ENCODE assay signal across 8 cellular contexts in the genomic region with DNA sequence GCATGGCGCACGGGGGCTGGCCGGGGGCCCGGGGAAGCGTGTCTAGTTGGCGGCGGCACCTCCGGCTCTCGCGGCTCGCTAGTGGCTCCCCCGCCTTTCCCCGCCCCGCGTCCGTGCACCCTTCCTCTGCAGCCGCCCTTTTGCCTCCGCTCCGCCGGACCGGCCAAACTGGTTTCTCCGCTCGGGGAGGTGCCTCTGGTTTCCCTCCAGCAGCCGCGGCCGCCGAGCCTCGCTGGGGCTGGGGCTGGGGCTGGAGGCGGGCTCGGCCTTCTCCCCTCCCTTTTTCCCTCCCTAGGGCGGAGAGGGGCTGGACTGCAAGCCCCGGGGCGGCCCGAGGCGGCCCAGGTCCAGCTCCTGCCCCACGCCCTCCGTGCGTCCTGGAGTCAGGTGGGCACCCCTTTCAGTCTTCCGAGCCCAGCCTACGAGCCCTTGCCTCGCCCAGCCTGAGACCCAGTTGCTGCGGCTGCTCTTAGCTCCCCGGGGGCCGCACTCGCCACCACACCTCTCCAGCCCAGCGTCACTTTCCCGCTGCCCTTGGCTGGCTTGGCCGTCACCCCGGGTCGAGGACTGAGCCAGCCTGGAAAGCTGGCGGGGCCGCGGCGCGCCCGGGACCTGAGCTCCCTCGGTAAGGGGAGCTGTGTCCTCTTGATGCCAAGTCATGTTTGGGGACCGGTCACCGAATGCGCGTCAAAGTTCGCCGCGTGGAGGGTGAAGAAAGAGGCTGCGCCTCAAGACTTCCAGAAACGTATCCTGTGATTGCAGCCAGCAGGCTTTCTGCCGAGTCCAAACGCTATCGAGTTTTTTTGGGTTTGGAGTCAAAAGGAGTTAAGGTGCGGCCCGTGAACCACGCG. TPM values are rescaled to one million over a fixed set of nuclear protein-coding genes. Genes with fewer than 3 reads are reported as not detected.
A peak's percentile ranks its signal among the peaks of the same experiment; 100 is the strongest.
DNase-seq lines count a peak whose midpoint lies in the region; ATAC-seq and TF ChIP-seq lines count a peak whose summit lies in the region.

A gene (minus strand): TSS at position 197 of the 851 bp plus-strand sequence. CDS start 71,508 bp downstream, outside the sequence.

- H3K27me3 Mint-ChIP-seq in CD4-positive, alpha-beta memory T cell, result peaks cover 40 to 44% of the 10 kb centered on the region in 2 donors

- POLR2A ChIA-PET in CD4-positive, alpha-beta memory T cell (lab: Charles Lee; ENCODE audit: partially characterized antibody), result no interaction called here

- no peaks in the 10 kb centered on the region for H3K9me3 ChIP-seq in CD4-positive, alpha-beta memory T cell (ENCODE audit: control insufficient read depth in 1 of 2, low read length in 2 of 2)
- H3K9me3 ChIP-seq in body of pancreas, result no peaks in the 10 kb centered on the region
- H3K9me3 ChIP-seq in sigmoid colon, result no peaks in the 10 kb centered on the region

- H3K4me1 Mint-ChIP-seq in CD4-positive, alpha-beta memory T cell, result peaks cover 0 to 20% (median 8%) of the 10 kb centered on the region in 4 donors

- H3K4me1 ChIP-seq in CD4-positive, alpha-beta memory T cell (ENCODE audit: insufficient read depth, low read length), result peaks cover 9% of the 10 kb centered on the region
- H3K4me1 ChIP-seq in body of pancreas (peaks cover 48% of the 10 kb centered on the region), sigmoid colon (peaks cover 0 to 49% (median 28%) of the 10 kb centered on the region in 4 donors)

- ATAC-seq in GM19467 (IDR thresholded peaks at IDR 0.05; ENCODE audit: unreplicated experiment), result peak; percentile 44
- ATAC-seq in body of pancreas, result peak; percentile 92
- no peak for ATAC-seq in HG03457 (IDR thresholded peaks at IDR 0.05; ENCODE audit: unreplicated experiment)

- DNase-seq in CD4-positive, alpha-beta memory T cell, result no peak
- DNase-seq in NCI-H1417 (lab: John Stamatoyannopoulos, UW) (peak in 2 of 3 experiments; percentile 98), body of pancreas (peak; percentile 98 to 99 (median 98)), sigmoid colon (peak; percentile 84)
- no peak for DNase-seq in activated effector memory CD4-positive, alpha-beta T cell treated with anti-CD3 and anti-CD28 coated beads, Interleukin-2, amount 50 U/mL, for 16 hours

- peaks cover 0 to 5% (median 0%) of the 10 kb centered on the region in 8 donors for H3K9me3 Mint-ChIP-seq in CD4-positive, alpha-beta memory T cell

- peaks cover 16% of the 10 kb centered on the region for H3K27me3 ChIP-seq in CD4-positive, alpha-beta memory T cell (ENCODE audit: insufficient read depth, low read length)
- H3K27me3 ChIP-seq in body of pancreas, result no peaks in the 10 kb centered on the region
- peaks cover 0 to 6% (median 0%) of the 10 kb centered on the region in 3 donors for H3K27me3 ChIP-seq in sigmoid colon

- TF ChIP-seq EP300 in sigmoid colon (IDR thresholded peaks at IDR 0.05), result no peak

- intact Hi-C loops in CD4-positive, alpha-beta memory T cell (cut with micrococcal nuclease), result no loop called here
- intact Hi-C loops in body of pancreas (cut with DNase I), result no loop called here
- intact Hi-C loops in sigmoid colon (cut with DNase I), result loop anchor here (5.0 kb wide), 2 partner anchors 66 to 171 kb away; no protein-coding TSS in a partner anchor

- peak; percentile 86 to 96 (median 94) for TF ChIP-seq POLR2A in body of pancreas (IDR thresholded peaks at IDR 0.05)
- peak; percentile 66 to 67 for TF ChIP-seq POLR2A in sigmoid colon (IDR thresholded peaks at IDR 0.05)

- no peaks in the 10 kb centered on the region for H3K36me3 ChIP-seq in CD4-positive, alpha-beta memory T cell (ENCODE audit: insufficient read depth, low read length)
- H3K36me3 ChIP-seq in body of pancreas (replicated peaks in 1 of 2; ENCODE audit: insufficient read depth in 1 of 2, low read depth in 2 of 2) (no peaks in the 10 kb centered on the region), sigmoid colon (no peaks in the 10 kb centered on the region)

- peak within 1 kb of the TSS in 1 of 7 donors; percentile 25 for H3K27ac Mint-ChIP-seq in CD4-positive, alpha-beta memory T cell

- H3K4me3 ChIP-seq in CD4-positive, alpha-beta memory T cell (ENCODE audit: low read length in 2 of 2), result no peak within 1 kb of the TSS
- H3K4me3 ChIP-seq in body of pancreas (peak within 1 kb of the TSS; percentile 47 to 92), iPS-11a (ENCODE audit: low read depth, low read length) (peak within 1 kb of the TSS; percentile 66), sigmoid colon (peak within 1 kb of the TSS; percentile 68 to 85 (median 75))

- CTCF ChIA-PET in CD4-positive, alpha-beta memory T cell (lab: Charles Lee; ENCODE audit: partially characterized antibody), result no interaction called here

- WGBS in body of pancreas, 2 donors, result 1% methylated on average over 11 to 69 of the region's 73 CpGs
- 1 to 3% methylated on average over 73 of the region's 73 CpGs for WGBS in sigmoid colon, 2 donors

- H3K27ac ChIP-seq in CD4-positive, alpha-beta memory T cell (ENCODE audit: low read depth, low read length), result no peak within 1 kb of the TSS
- peak within 1 kb of the TSS; percentile 94 to 99 (median 97) for H3K27ac ChIP-seq in body of pancreas
- peak within 1 kb of the TSS; percentile 71 to 92 (median 86) for H3K27ac ChIP-seq in sigmoid colon

- peak within 1 kb of the TSS in 6 of 8 donors; percentile 15 to 61 (median 41) for H3K4me3 Mint-ChIP-seq in CD4-positive, alpha-beta memory T cell

- TF ChIP-seq CTCF in body of pancreas (IDR thresholded peaks at IDR 0.05) (peak in 4 of 7 experiments; percentile 36 to 53 (median 40)), sigmoid colon (IDR thresholded peaks at IDR 0.05) (no peak)

- no peaks in the 10 kb centered on the region for H3K36me3 Mint-ChIP-seq in CD4-positive, alpha-beta memory T cell

RNA-seq across cellular contexts. Expression of the gene that starts here (rescaled TPM):
- total RNA-seq in CD4-positive, alpha-beta memory T cell, result not detected
- under 1 TPM in 1 of 2 donors, not detected in 1; 0.24 TPM for polyA plus RNA-seq in CD4-positive, alpha-beta memory T cell
- total RNA-seq in body of pancreas, result 10 to 100 TPM; 18.5 to 41.5 TPM
- total RNA-seq in sigmoid colon, result 10 to 100 TPM in 2 of 4 donors, 1 to 10 TPM in 2; 8.1 to 18.0 (median 11.6) TPM
- 10 to 100 TPM; 24.0 to 94.1 (median 24.3) TPM for polyA plus RNA-seq in sigmoid colon

Comparison
In these comparisons a context has a peak if more than half of its experiments do, and no peak if none do; other contexts are left out.
1. RNA of the gene that starts here (total RNA-seq): 18.5 to 41.5 TPM in body of pancreas and 8.1 to 18.0 TPM in sigmoid colon; not detected in CD4-positive, alpha-beta memory T cell; every median in the first group is over 4 times any median in the second.
2. RNA of the gene that starts here (polyA plus RNA-seq): 24.0 to 94.1 TPM in sigmoid colon; 0.24 TPM in CD4-positive, alpha-beta memory T cell; every median in the first group is over 10 times any median in the second.
3. DNase-seq: peak in NCI-H1417 (2 of 3), body of pancreas (4 of 4) and sigmoid colon (single experiment); none in CD4-positive, alpha-beta memory T cell (0 of 5) and activated effector memory CD4-positive, alpha-beta T cell treated with anti-CD3 and anti-CD28 coated beads, Interleukin-2, amount 50 U/mL, for 16 hours (single experiment).
4. H3K4me3 ChIP-seq: peak in body of pancreas (2 of 2), iPS-11a (single experiment) and sigmoid colon (4 of 4); none in CD4-positive, alpha-beta memory T cell (0 of 2).
5. CTCF ChIP-seq: peak in body of pancreas (4 of 7); none in sigmoid colon (0 of 4).